Comparison of ENCODE assay signal across 10 cellular contexts in genomic region chr18:24270358-24270936, GRCh38.
DNase-seq lines count a peak whose midpoint lies in the region; FAIRE-seq and TF ChIP-seq lines count a peak whose summit lies in the region.
"Had no signal": no experiment of that assay in that cellular context is flagged by ENCODE, and none has a peak within 500 bp of the region (broad histone marks: within the 10 kb centered on the region; RNA-seq: fewer than 3 reads in every experiment).

No MANE protein-coding gene starts in this region.

- no peaks in the 10 kb centered on the region for H3K27me3 ChIP-seq in adrenal gland
- H3K27me3 ChIP-seq in right atrium auricular region, result no peaks in the 10 kb centered on the region

- DNase-seq in ELR (ENCODE audit: low read depth) (peak; percentile 2), adrenal gland (no peak), right atrium auricular region (ENCODE audit: low spot score) (no peak), progenitor cell of endocrine pancreas (ENCODE audit: low spot score, unreplicated experiment) (no peak), HK-2 (ENCODE audit: unreplicated experiment) (no peak), frontal cortex (ENCODE audit: low spot score in 2 of 2) (no peak), HCEC 1CT (no peak), NCI-H1694 treated with DMSO at 0.1 percent for 48 hours (lab: John Stamatoyannopoulos, UW) (no peak)

- H3K4me3 ChIP-seq in adrenal gland (peak overlapping the region in 2 of 4 donors; percentile 73 to 88), right atrium auricular region (peak overlapping the region; percentile 56 to 71)

- H3K36me3 ChIP-seq in adrenal gland (replicated peaks in 1 of 2), result no peaks in the 10 kb centered on the region
- H3K36me3 ChIP-seq in right atrium auricular region, result no peaks in the 10 kb centered on the region

- H3K36me3 Mint-ChIP-seq in progenitor cell of endocrine pancreas (ENCODE audit: insufficient read depth), result peaks cover 2% of the 10 kb centered on the region

- no peaks in the 10 kb centered on the region for H3K9me3 Mint-ChIP-seq in progenitor cell of endocrine pancreas (ENCODE audit: low read depth)
- H3K9me3 Mint-ChIP-seq: activated T-helper 2 cell treated with anti-CD3 and anti-CD28 coated beads, Interferon-gamma antibody, Interleukin-2, Interleukin-4, amounts not matched to agents 10 μg/mL and 5 μg/mL and 100 μg/mL, durations not matched to agents 14 hours and 24 hours and 36 hours had no signal

- no peak for FAIRE-seq in frontal cortex (lab: Jason Lieb, UNC)

- H3K9me3 ChIP-seq in adrenal gland (replicated peaks in 1 of 3) (no peaks in the 10 kb centered on the region), right atrium auricular region (peaks cover 0 to 6% of the 10 kb centered on the region in 2 donors)

- peaks cover 5% of the 10 kb centered on the region for H3K27me3 Mint-ChIP-seq in progenitor cell of endocrine pancreas

- peaks cover 10% of the 10 kb centered on the region for H3K4me1 Mint-ChIP-seq in progenitor cell of endocrine pancreas (ENCODE audit: low read depth)

- TF ChIP-seq POLR2A in adrenal gland (IDR thresholded peaks at IDR 0.05), result no peak

- H3K4me1 ChIP-seq in adrenal gland (replicated peaks in 1 of 2) (peaks cover 5 to 41% of the 10 kb centered on the region in 2 donors), right atrium auricular region (peaks cover 0 to 19% of the 10 kb centered on the region in 2 donors)

- H3K27ac ChIP-seq in adrenal gland (peak overlapping the region in 4 of 5 donors; percentile 65 to 94 (median 78)), right atrium auricular region (peak overlapping the region; percentile 86 to 95)
- H3K27ac ChIP-seq: KMS-11 had no signal

- WGBS in adrenal gland, 4 donors, result 18 to 22% (median 19%) methylated on average over 4 of the region's 4 CpGs

- intact Hi-C loops in adrenal gland (cut with DNase I), result loop anchor here in 1 of 2 donors (5.0 kb wide), 1 partner anchor 93 kb away; no protein-coding TSS in a partner anchor

- TF ChIP-seq CTCF in adrenal gland (IDR thresholded peaks at IDR 0.05) (no peak), right atrium auricular region (IDR thresholded peaks at IDR 0.05) (no peak), progenitor cell of endocrine pancreas (IDR thresholded peaks at IDR 0.05; ENCODE audit: unreplicated experiment) (no peak)

- peak overlapping the region; percentile 79 for H3K4me3 Mint-ChIP-seq in progenitor cell of endocrine pancreas (ENCODE audit: low read depth)

- no peak overlapping the region for H3K27ac Mint-ChIP-seq in progenitor cell of endocrine pancreas
- H3K27ac Mint-ChIP-seq: activated T-helper 2 cell treated with anti-CD3 and anti-CD28 coated beads, Interferon-gamma antibody, Interleukin-2, Interleukin-4, amounts not matched to agents 10 μg/mL and 5 μg/mL and 100 μg/mL, durations not matched to agents 14 hours and 24 hours and 36 hours had no signal
